In the genomic region with DNA sequence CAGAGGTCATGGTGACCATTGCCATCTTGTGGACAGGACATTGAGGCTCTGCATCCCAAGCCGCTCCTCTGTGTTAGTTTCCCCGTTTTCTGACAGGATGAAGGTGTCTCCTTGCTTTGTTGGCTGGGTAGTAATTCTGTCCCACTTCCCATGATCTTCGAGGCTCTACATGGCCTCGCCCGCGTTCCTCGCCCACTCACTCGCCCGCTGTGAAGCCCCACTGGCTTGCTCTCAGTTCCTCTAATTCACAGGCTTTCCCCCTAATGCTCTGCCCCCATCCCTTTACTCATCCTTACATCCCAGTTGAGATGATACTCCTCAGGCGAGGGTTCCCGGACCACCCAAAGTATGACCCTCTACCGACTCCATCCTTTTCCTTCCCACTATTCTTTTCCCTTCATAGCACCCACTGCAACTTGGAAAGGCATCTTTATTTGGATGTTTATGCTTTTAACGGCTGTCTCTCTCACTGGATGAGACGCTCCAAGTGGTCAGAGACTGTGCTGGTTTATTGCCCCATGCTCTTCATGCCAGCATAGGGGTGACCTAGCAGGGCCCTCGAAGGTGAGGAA, we compare ENCODE assay signal across 8 cellular contexts. TPM values are rescaled to one million over a fixed set of nuclear protein-coding genes. Genes with fewer than 3 reads are reported as not detected.
A peak's percentile ranks its signal among the peaks of the same experiment; 100 is the strongest.
DNase-seq lines count a peak whose midpoint lies in the region; ATAC-seq, FAIRE-seq and TF ChIP-seq lines count a peak whose summit lies in the region.

No MANE protein-coding gene starts in this region.

- peaks cover 62% of the 10 kb centered on the region for H3K4me1 Mint-ChIP-seq in nephron progenitor cell

- peak overlapping the region; percentile 48 for H3K27ac Mint-ChIP-seq in nephron progenitor cell

- peaks cover 22% of the 10 kb centered on the region for H3K36me3 Mint-ChIP-seq in nephron progenitor cell (ENCODE audit: low read depth)

- FAIRE-seq in frontal cortex (lab: Jason Lieb, UNC), result no peak

- TF ChIP-seq CTCF in cardiac fibroblast (IDR thresholded peaks at IDR 0.05; ENCODE audit: low read depth, low read length), result no peak
- TF ChIP-seq CTCF in nephron progenitor cell (IDR thresholded peaks at IDR 0.05), result no peak

- H3K27me3 Mint-ChIP-seq in nephron progenitor cell (ENCODE audit: low read depth, poor library complexity), result peaks cover 3% of the 10 kb centered on the region

- ATAC-seq in GM19395 (IDR thresholded peaks at IDR 0.05; ENCODE audit: unreplicated experiment) (peak; percentile 27), HG03571 (IDR thresholded peaks at IDR 0.05; ENCODE audit: unreplicated experiment) (peak; percentile 22)

- peak overlapping the region; percentile 81 for H2AFZ ChIP-seq in ACC112 (ENCODE audit: low read length, unreplicated experiment)

- H3K79me2 ChIP-seq in ACC112 (ENCODE audit: control insufficient read depth, insufficient read depth, low read length, unreplicated experiment), result peaks cover 12% of the 10 kb centered on the region

- H3K27me3 ChIP-seq in ACC112 (ENCODE audit: insufficient read depth, low read length), result no peaks in the 10 kb centered on the region

- peaks cover 27% of the 10 kb centered on the region for H3K4me1 ChIP-seq in ACC112 (ENCODE audit: control insufficient read depth, insufficient read depth, low read length, unreplicated experiment)

- DNase-seq in cardiac fibroblast (ENCODE audit: low read depth in 2 of 2), result no peak
- no peak for DNase-seq in nephron progenitor cell
- DNase-seq in NCI-H2196 treated with DMSO at 0.1 percent for 48 hours (lab: John Stamatoyannopoulos, UW; ENCODE audit: unreplicated experiment), result no peak
- no peak for DNase-seq in frontal cortex (ENCODE audit: low spot score in 2 of 2)
- no peak for DNase-seq in NCI-H2081 treated with DMSO at 0.1 percent for 48 hours (lab: John Stamatoyannopoulos, UW)

- H3K36me3 ChIP-seq in ACC112 (ENCODE audit: insufficient read depth, low read length), result peaks cover 11% of the 10 kb centered on the region; the same call in 1 of the 2 replicates

- H3K27ac ChIP-seq in ACC112 (ENCODE audit: low read depth, low read length), result peak overlapping the region; percentile 44; the same call in 1 of the 2 replicates

- H3K4me3 Mint-ChIP-seq in nephron progenitor cell, result peak overlapping the region; percentile 82

- peak overlapping the region; percentile 93 for H3K4me3 ChIP-seq in ACC112 (ENCODE audit: low read depth, low read length)
- peak overlapping the region; percentile 40 to 89 for H3K4me3 ChIP-seq in cardiac fibroblast (replicated peaks in 1 of 2; ENCODE audit: low read depth in 2 of 2, low read length in 2 of 2)

- no peaks in the 10 kb centered on the region for H3K9me3 Mint-ChIP-seq in nephron progenitor cell

RNA-seq across cellular contexts. Expression of a gene that starts 0.5 kb away (rescaled TPM):
- 32.2 TPM for total RNA-seq in frontal cortex

RNA-seq across cellular contexts. Expression of a gene that starts 7.5 kb away (rescaled TPM):
- 8.2 TPM for total RNA-seq in frontal cortex

RNA-seq across cellular contexts. Expression of a gene that starts 10.9 kb away (rescaled TPM):
- 463 TPM for total RNA-seq in frontal cortex

RNA-seq across cellular contexts. Expression of a gene that starts 12.4 kb away (rescaled TPM):
- 45.7 TPM for total RNA-seq in frontal cortex

RNA-seq across cellular contexts. Expression of a gene that starts 34.4 kb away (rescaled TPM):
- total RNA-seq in frontal cortex, result 3.7 TPM
